ENCODE assay signal across 22 cellular contexts in the genomic region with DNA sequence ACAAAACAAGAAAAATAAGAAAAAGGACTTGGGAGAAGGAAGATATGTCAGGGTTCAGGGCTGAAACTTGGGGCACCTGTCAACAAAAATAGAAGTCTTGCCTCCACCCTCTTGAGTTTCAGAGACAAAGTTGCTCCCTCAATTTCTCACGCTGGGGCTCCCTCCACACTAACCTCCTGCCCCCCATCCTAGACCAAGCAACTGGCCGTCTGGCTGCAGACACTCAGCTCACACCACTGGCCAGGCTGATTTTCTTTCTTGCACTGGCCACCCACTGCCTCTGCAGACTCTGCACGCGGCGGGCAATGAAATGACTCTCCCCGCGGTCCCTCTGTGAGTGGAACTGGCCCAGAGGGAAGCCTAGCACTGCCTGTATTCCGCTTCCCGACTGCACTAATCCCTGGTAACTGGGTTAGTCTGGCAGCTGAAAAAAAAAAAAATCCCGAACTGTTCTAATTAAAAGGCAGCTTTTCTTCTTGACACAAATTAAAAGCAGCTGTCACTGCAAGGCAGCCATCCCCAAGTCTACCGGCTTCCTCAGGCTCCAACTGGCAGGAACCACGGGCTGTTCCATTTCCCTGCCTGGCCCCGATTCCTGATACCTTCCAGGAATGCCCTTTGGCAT.
DNase-seq lines count a peak whose midpoint lies in the region; ATAC-seq and TF ChIP-seq lines count a peak whose summit lies in the region.
"Had no signal": no experiment of that assay in that cellular context is flagged by ENCODE, and none has a peak within 500 bp of the region (broad histone marks: within the 10 kb centered on the region; RNA-seq: fewer than 3 reads in every experiment).

No MANE protein-coding gene starts in this region.

- no peak overlapping the region for H3K9ac ChIP-seq in GM23248
- H3K9ac ChIP-seq in SK-N-SH = no peak overlapping the region

- H3K9me3 ChIP-seq in GM23248 (ENCODE audit: low read depth) = no peaks in the 10 kb centered on the region
- no peaks in the 10 kb centered on the region for H3K9me3 ChIP-seq in SK-N-SH
- H3K9me3 ChIP-seq: ascending aorta, upper lobe of left lung had no signal

- H3K9me2 ChIP-seq in GM23248 (ENCODE audit: insufficient read depth) (no peaks in the 10 kb centered on the region), SK-N-SH (no peaks in the 10 kb centered on the region)

- POLR2A ChIA-PET in SK-N-SH (lab: Yijun Ruan, JAX) = no interaction called here

- no peaks in the 10 kb centered on the region for H3K27me3 ChIP-seq in GM23248 (replicated peaks; ENCODE audit: insufficient read depth)
- no peaks in the 10 kb centered on the region for H3K27me3 ChIP-seq in SK-N-SH (ENCODE audit: insufficient read depth)
- H3K27me3 ChIP-seq: ascending aorta, upper lobe of left lung had no signal

- in situ Hi-C loops in GM23248 (cut with MboI) = no loop called here

- no peak overlapping the region for H3K27ac ChIP-seq in GM23248
- no peak overlapping the region for H3K27ac ChIP-seq in SK-N-SH (ENCODE audit: low read depth in 2 of 2, low read length in 1 of 2)
- H3K27ac ChIP-seq: ascending aorta, upper lobe of left lung had no signal

- H2AFZ ChIP-seq in GM23248 (no peak overlapping the region), SK-N-SH (ENCODE audit: low read depth) (no peak overlapping the region)

- ATAC-seq in GM21619 (IDR thresholded peaks at IDR 0.05; ENCODE audit: unreplicated experiment) = no peak
- no peak for ATAC-seq in GM18520 (IDR thresholded peaks at IDR 0.05; ENCODE audit: unreplicated experiment)
- ATAC-seq: GM12878, left cardiac atrium, right cardiac atrium, WTC11 had no signal

- H3K4me3 ChIP-seq in GM23248 (no peak overlapping the region), SK-N-SH (ENCODE audit: low read depth in 2 of 2, low read length in 1 of 2) (no peak overlapping the region)
- H3K4me3 ChIP-seq: ascending aorta, GM12878, upper lobe of left lung had no signal

- H3K4me2 ChIP-seq in GM23248 (ENCODE audit: unreplicated experiment) (no peak overlapping the region), SK-N-SH (no peak overlapping the region)

- 44 to 46% methylated on average over 13 of the region's 13 CpGs for WGBS in GM23248 (ENCODE audit: low coverage in 1 of 2, low lambda C conversion rate in 2 of 2, missing lambda C conversion rate in 2 of 2), 2 experiments
- 42% methylated on average over 13 of the region's 13 CpGs for whole genome bisulfite sequencing in SK-N-SH (ENCODE audit: low lambda C conversion rate)

- H3K36me3 ChIP-seq in GM23248 (ENCODE audit: low read depth) (no peaks in the 10 kb centered on the region), SK-N-SH (replicated peaks in 1 of 2; ENCODE audit: control insufficient read depth in 1 of 2, insufficient read depth in 2 of 2, low read length in 1 of 2) (no peaks in the 10 kb centered on the region)

- peak; percentile 39 for TF ChIP-seq RAD21 in SK-N-SH (IDR thresholded peaks at IDR 0.05; ENCODE audit: low read length)

- CTCF ChIA-PET in SK-N-SH (lab: Yijun Ruan, JAX) = interaction anchor here (1.3 kb wide), 2 partner anchors 65 to 187 kb away, joined by 3 to 4 read pairs; no protein-coding TSS in a partner anchor

- DNase-seq in AG08395 (ENCODE audit: low spot score) = peak; percentile 64
- peak; percentile 23 for DNase-seq in GM23248
- peak; percentile 93 for DNase-seq in SK-N-SH
- peak; percentile 43 for DNase-seq in fibroblast of the conjunctiva (ENCODE audit: low read depth)
- DNase-seq in DMS153 treated with DMSO at 0.1 percent for 48 hours (lab: John Stamatoyannopoulos, UW; ENCODE audit: unreplicated experiment) = no peak
- DNase-seq in T-helper 1 cell = no peak
- DNase-seq: activated CD4-positive, alpha-beta memory T cell treated with anti-CD3 and anti-CD28 coated beads, Interleukin-2, amount 10 ng/mL, durations not matched to agents 7 days and 5 days; activated naive CD4-positive, alpha-beta T cell treated with anti-CD3 and anti-CD28 coated beads, Interleukin-2, amount 10 ng/mL, durations not matched to agents 7 days and 5 days; activated T-cell treated with anti-CD3 and anti-CD28 coated beads, Interleukin-2, amount 50 U/mL, for 1 hour; Karpas-422; left cardiac atrium; NCI-H1105 treated with DMSO at 0.1 percent for 48 hours; NK-92 treated with Interleukin-12 subunit alpha and Interleukin-12 subunit beta, amount 100 ng/mL, for 24 hours; right cardiac atrium; stimulated activated naive CD4-positive, alpha-beta T cell treated with Interleukin-2 at 50 U/mL for 16 hours; T-helper 2 cell; upper lobe of left lung had no signal

- H3F3A ChIP-seq in GM23248 (ENCODE audit: insufficient read depth) (no peaks in the 10 kb centered on the region), SK-N-SH (replicated peaks; ENCODE audit: insufficient read depth) (peaks cover 3% of the 10 kb centered on the region)

- no peaks in the 10 kb centered on the region for H3K4me1 ChIP-seq in GM23248 (ENCODE audit: insufficient read depth)
- H3K4me1 ChIP-seq in SK-N-SH (ENCODE audit: control insufficient read depth in 1 of 2, insufficient read depth in 2 of 2, low read depth in 1 of 2, low read length in 1 of 2) = peaks cover 0 to 9% of the 10 kb centered on the region in 2 experiments; a peak in 1 of 4 replicates
- H3K4me1 ChIP-seq: ascending aorta, upper lobe of left lung had no signal

- TF ChIP-seq EP300 in SK-N-SH (IDR thresholded peaks at IDR 0.05; ENCODE audit: borderline replicate concordance in 1 of 2, low read depth in 1 of 2, low read length in 1 of 2) = peak in 1 of 2 experiments; percentile 90; a peak in 2 of 4 replicates

- H3K79me2 ChIP-seq in GM23248 (ENCODE audit: insufficient read depth) = no peaks in the 10 kb centered on the region
- H3K79me2 ChIP-seq in SK-N-SH (ENCODE audit: insufficient read depth) = no peaks in the 10 kb centered on the region

- H4K20me1 ChIP-seq in GM23248 (ENCODE audit: insufficient read depth) (no peaks in the 10 kb centered on the region), SK-N-SH (ENCODE audit: insufficient read depth) (peaks cover 43% of the 10 kb centered on the region; the same call in 1 of the 2 replicates)

- no peak for TF ChIP-seq CTCF in SK-N-SH (IDR thresholded peaks at IDR 0.05)

TF ChIP-seq in SK-N-SH, 30 proteins besides CTCF, POLR2A, EP300 and RAD21 (continues in another document):
- TF ChIP-seq RCOR1 (IDR thresholded peaks at IDR 0.05; ENCODE audit: low read length) (peak; percentile 96; the same call in 1 of the 2 replicates), ELF1 (IDR thresholded peaks at IDR 0.05) (no peak), JUND (IDR thresholded peaks at IDR 0.05) (no peak), SMC3 (IDR thresholded peaks at IDR 0.05; ENCODE audit: low read depth, low read length) (no peak), SIN3A (IDR thresholded peaks at IDR 0.05; ENCODE audit: borderline replicate concordance, low read depth, low read length) (0 out of 2 replicates have a peak, but pooled peaks have one; percentile 58), GATA2 (CRISPR knock-in tag; IDR thresholded peaks at IDR 0.05) (no peak), MEF2A (IDR thresholded peaks at IDR 0.05; ENCODE audit: borderline replicate concordance, low read depth) (no peak), POLR2AphosphoS5 (IDR thresholded peaks at IDR 0.05; ENCODE audit: low read depth, low read length) (peak; percentile 75), YY1 (IDR thresholded peaks at IDR 0.05; ENCODE audit: low read depth) (no peak), RXRA (IDR thresholded peaks at IDR 0.05; ENCODE audit: borderline replicate concordance, low read depth) (no peak), MXI1 (IDR thresholded peaks at IDR 0.05; ENCODE audit: low read depth, low read length) (peak; percentile 73; the same call in 1 of the 2 replicates), FOXM1 (IDR thresholded peaks at IDR 0.05; ENCODE audit: low read depth) (no peak), TCF12 (IDR thresholded peaks at IDR 0.05) (peak; percentile 87), RFX5 (IDR thresholded peaks at IDR 0.05; ENCODE audit: low read length) (no peak), CHD2 (IDR thresholded peaks at IDR 0.05; ENCODE audit: low read length, partially characterized antibody) (no peak)
- TF ChIP-seq, protein P1, sequence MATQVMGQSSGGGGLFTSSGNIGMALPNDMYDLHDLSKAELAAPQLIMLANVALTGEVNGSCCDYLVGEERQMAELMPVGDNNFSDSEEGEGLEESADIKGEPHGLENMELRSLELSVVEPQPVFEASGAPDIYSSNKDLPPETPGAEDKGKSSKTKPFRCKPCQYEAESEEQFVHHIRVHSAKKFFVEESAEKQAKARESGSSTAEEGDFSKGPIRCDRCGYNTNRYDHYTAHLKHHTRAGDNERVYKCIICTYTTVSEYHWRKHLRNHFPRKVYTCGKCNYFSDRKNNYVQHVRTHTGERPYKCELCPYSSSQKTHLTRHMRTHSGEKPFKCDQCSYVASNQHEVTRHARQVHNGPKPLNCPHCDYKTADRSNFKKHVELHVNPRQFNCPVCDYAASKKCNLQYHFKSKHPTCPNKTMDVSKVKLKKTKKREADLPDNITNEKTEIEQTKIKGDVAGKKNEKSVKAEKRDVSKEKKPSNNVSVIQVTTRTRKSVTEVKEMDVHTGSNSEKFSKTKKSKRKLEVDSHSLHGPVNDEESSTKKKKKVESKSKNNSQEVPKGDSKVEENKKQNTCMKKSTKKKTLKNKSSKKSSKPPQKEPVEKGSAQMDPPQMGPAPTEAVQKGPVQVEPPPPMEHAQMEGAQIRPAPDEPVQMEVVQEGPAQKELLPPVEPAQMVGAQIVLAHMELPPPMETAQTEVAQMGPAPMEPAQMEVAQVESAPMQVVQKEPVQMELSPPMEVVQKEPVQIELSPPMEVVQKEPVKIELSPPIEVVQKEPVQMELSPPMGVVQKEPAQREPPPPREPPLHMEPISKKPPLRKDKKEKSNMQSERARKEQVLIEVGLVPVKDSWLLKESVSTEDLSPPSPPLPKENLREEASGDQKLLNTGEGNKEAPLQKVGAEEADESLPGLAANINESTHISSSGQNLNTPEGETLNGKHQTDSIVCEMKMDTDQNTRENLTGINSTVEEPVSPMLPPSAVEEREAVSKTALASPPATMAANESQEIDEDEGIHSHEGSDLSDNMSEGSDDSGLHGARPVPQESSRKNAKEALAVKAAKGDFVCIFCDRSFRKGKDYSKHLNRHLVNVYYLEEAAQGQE (IDR thresholded peaks at IDR 0.05; ENCODE audit: low read depth, low read length) = no peak
- TF ChIP-seq, protein P2, sequence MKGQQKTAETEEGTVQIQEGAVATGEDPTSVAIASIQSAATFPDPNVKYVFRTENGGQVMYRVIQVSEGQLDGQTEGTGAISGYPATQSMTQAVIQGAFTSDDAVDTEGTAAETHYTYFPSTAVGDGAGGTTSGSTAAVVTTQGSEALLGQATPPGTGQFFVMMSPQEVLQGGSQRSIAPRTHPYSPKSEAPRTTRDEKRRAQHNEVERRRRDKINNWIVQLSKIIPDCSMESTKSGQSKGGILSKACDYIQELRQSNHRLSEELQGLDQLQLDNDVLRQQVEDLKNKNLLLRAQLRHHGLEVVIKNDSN (IDR thresholded peaks at IDR 0.05; ENCODE audit: borderline replicate concordance, low read depth) = no peak
- TF ChIP-seq, protein P3, sequence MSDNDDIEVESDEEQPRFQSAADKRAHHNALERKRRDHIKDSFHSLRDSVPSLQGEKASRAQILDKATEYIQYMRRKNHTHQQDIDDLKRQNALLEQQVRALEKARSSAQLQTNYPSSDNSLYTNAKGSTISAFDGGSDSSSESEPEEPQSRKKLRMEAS (IDR thresholded peaks at IDR 0.05; ENCODE audit: low read depth) = no peak

Comparison
In these comparisons a context has a peak if more than half of its experiments do, and no peak if none do; other contexts are left out.
1. DNase-seq: peak in AG08395 (single experiment), GM23248 (single experiment), SK-N-SH (single experiment) and fibroblast of the conjunctiva (single experiment); none in DMS153 treated with DMSO at 0.1 percent for 48 hours (single experiment) and T-helper 1 cell (0 of 5).